11 cellular contexts compared by ENCODE assay signal in genomic region chr2:120910956-120911951, GRCh38.
DNase-seq lines count a peak whose midpoint lies in the region; ATAC-seq and TF ChIP-seq lines count a peak whose summit lies in the region.
"Had no signal": no experiment of that assay in that cellular context is flagged by ENCODE, and none has a peak within 500 bp of the region (broad histone marks: within the 10 kb centered on the region; RNA-seq: fewer than 3 reads in every experiment).

No MANE protein-coding gene starts in this region.

- H3K36me3 Mint-ChIP-seq in GM23338 (ENCODE audit: low read depth) (peaks cover 3% of the 10 kb centered on the region; the same call in 1 of the 3 replicates), glutamatergic neuron (ENCODE audit: unreplicated experiment) (no peaks in the 10 kb centered on the region)
- H3K36me3 Mint-ChIP-seq: activated naive CD8-positive, alpha-beta T cell had no signal

- H3K4me2 ChIP-seq in GM23338 (no peak overlapping the region), OCI-LY7 (ENCODE audit: low read length) (no peak overlapping the region)

- H3K27me3 Mint-ChIP-seq in GM23338 (ENCODE audit: insufficient read depth, low read depth, poor library complexity) (peaks cover 16% of the 10 kb centered on the region), glutamatergic neuron (ENCODE audit: unreplicated experiment) (peaks cover 6% of the 10 kb centered on the region)
- H3K27me3 Mint-ChIP-seq: activated naive CD8-positive, alpha-beta T cell had no signal

- H3K4me3 ChIP-seq in GM23338 (no peak overlapping the region), fibroblast of pulmonary artery (replicated peaks; ENCODE audit: low read depth, low read length) (no peak overlapping the region), skin epidermis (no peak overlapping the region), OCI-LY7 (ENCODE audit: low read depth, low read length, poor library complexity, severe bottlenecking) (no peak overlapping the region)

- H3K36me3 ChIP-seq in GM23338 (ENCODE audit: insufficient read depth) (no peaks in the 10 kb centered on the region), OCI-LY7 (ENCODE audit: insufficient read depth, low read length) (no peaks in the 10 kb centered on the region)

- H3K27me3 ChIP-seq in GM23338 (ENCODE audit: insufficient read depth), result no peaks in the 10 kb centered on the region

- H3K4me1 ChIP-seq in GM23338 (ENCODE audit: insufficient read depth), result peaks cover 10% of the 10 kb centered on the region; the same call in 1 of the 2 replicates
- H3K4me1 ChIP-seq in OCI-LY7 (ENCODE audit: insufficient read depth, low read length, poor library complexity, severe bottlenecking), result no peaks in the 10 kb centered on the region

- no peak overlapping the region for H3K27ac ChIP-seq in GM23338 (ENCODE audit: low read depth)
- H3K27ac ChIP-seq in RWPE1, result peak overlapping the region; percentile 83
- peak overlapping the region in 17 of 21 experiments; percentile 34 to 88 (median 66) for H3K27ac ChIP-seq in skin epidermis
- H3K27ac ChIP-seq in OCI-LY7 (ENCODE audit: low read depth, low read length, poor library complexity, severe bottlenecking), result no peak overlapping the region

- BruUV-seq in OCI-LY7 (replicated peaks; lab: Mats Ljungman, UMichigan), result no TSS peak

- TF ChIP-seq CTCF in GM23338 (conservative IDR thresholded peaks at IDR 0.05; ENCODE audit: low read depth in 2 of 2) (no peak), RWPE1 (conservative IDR thresholded peaks at IDR 0.05; ENCODE audit: low read depth) (no peak), fibroblast of pulmonary artery (IDR thresholded peaks at IDR 0.05; ENCODE audit: low read length, missing control alignments) (no peak), glutamatergic neuron (IDR thresholded peaks at IDR 0.05; ENCODE audit: partially characterized antibody, unreplicated experiment) (no peak), GM10248 (IDR thresholded peaks at IDR 0.05; ENCODE audit: control extremely low read depth, extremely low read depth, low read depth, missing control alignments) (no peak), OCI-LY7 (conservative IDR thresholded peaks at IDR 0.05; ENCODE audit: low read length) (no peak)

- H3K4me1 Mint-ChIP-seq in GM23338, result peaks cover 44% of the 10 kb centered on the region
- H3K4me1 Mint-ChIP-seq in glutamatergic neuron (ENCODE audit: low read depth, unreplicated experiment), result peaks cover 31% of the 10 kb centered on the region

- DNase-seq in GM23338 (ENCODE audit: low spot score) (no peak), RWPE1 (ENCODE audit: low spot score) (peak; percentile 31), fibroblast of pulmonary artery (ENCODE audit: low read depth) (peak; percentile 52), glutamatergic neuron (no peak), GM10248 (ENCODE audit: extremely low spot score) (no peak), NCI-H2029 treated with DMSO at 0.1 percent for 48 hours (lab: John Stamatoyannopoulos, UW) (no peak), OCI-LY7 (ENCODE audit: low spot score) (no peak)
- DNase-seq: DMS153, NCI-H146 had no signal

- H3K27ac Mint-ChIP-seq in GM23338 (peak overlapping the region; percentile 85; the same call in 1 of the 2 replicates), glutamatergic neuron (ENCODE audit: unreplicated experiment) (no peak overlapping the region)
- H3K27ac Mint-ChIP-seq: activated naive CD8-positive, alpha-beta T cell had no signal

- peak; percentile 68 for ATAC-seq in GM23338

- intact Hi-C loops in OCI-LY7 (cut with micrococcal nuclease; ENCODE audit: unreplicated experiment), result no loop called here

- H3K79me2 ChIP-seq in GM23338 (replicated peaks; ENCODE audit: insufficient read depth), result peaks cover 39% of the 10 kb centered on the region
- no peaks in the 10 kb centered on the region for H3K79me2 ChIP-seq in OCI-LY7 (ENCODE audit: insufficient read depth, low read depth, low read length)

- POLR2A ChIA-PET in RWPE1 (lab: Yijun Ruan, JAX; ENCODE audit: low non-redundant PET) (no interaction called here), GM10248 (lab: Yijun Ruan, JAX) (no interaction called here), OCI-LY7 (lab: Charles Lee) (interaction anchor here (0.6 kb wide), 2 partner anchors 16 to 79 kb away, joined by 3 read pairs; no protein-coding TSS in a partner anchor)

- H3K9me3 Mint-ChIP-seq in GM23338, result no peaks in the 10 kb centered on the region; the same call in 2 of the 3 replicates
- H3K9me3 Mint-ChIP-seq in glutamatergic neuron (ENCODE audit: unreplicated experiment), result peaks cover 4% of the 10 kb centered on the region

- no peaks in the 10 kb centered on the region for H3F3A ChIP-seq in GM23338 (replicated peaks; ENCODE audit: low read depth)

- H4K20me1 ChIP-seq in GM23338 (replicated peaks; ENCODE audit: insufficient read depth), result peaks cover 23% of the 10 kb centered on the region
- H4K20me1 ChIP-seq in OCI-LY7 (ENCODE audit: insufficient read depth, low read length), result no peaks in the 10 kb centered on the region

- no peaks in the 10 kb centered on the region for H3K9me3 ChIP-seq in OCI-LY7 (ENCODE audit: low read length)

- H2AFZ ChIP-seq in GM23338 (no peak overlapping the region), OCI-LY7 (ENCODE audit: low read length) (no peak overlapping the region)

- H3K9me2 ChIP-seq in GM23338 (ENCODE audit: insufficient read depth) (no peaks in the 10 kb centered on the region), OCI-LY7 (ENCODE audit: insufficient read depth, low read length) (no peaks in the 10 kb centered on the region)

- H3K4me3 Mint-ChIP-seq in GM23338 (no peak overlapping the region), glutamatergic neuron (ENCODE audit: unreplicated experiment) (no peak overlapping the region)
- H3K4me3 Mint-ChIP-seq: activated naive CD8-positive, alpha-beta T cell had no signal

- CTCF ChIA-PET in RWPE1 (lab: Yijun Ruan, JAX) (interaction anchor here (0.6 kb wide), 1 partner anchor 144 kb away, joined by 3 read pairs; no protein-coding TSS in a partner anchor), GM10248 (lab: Yijun Ruan, JAX) (interaction anchor here (1.2 kb wide), 1 partner anchor 11 kb away, joined by 4 read pairs; no protein-coding TSS in a partner anchor), OCI-LY7 (lab: Charles Lee; ENCODE audit: unreplicated experiment) (no interaction called here)

TF ChIP-seq in GM23338, 12 proteins besides CTCF, POLR2A, EP300 and RAD21:
- TF ChIP-seq ZNF462 (CRISPR knock-in tag; IDR thresholded peaks at IDR 0.05), result no peak
TF ChIP-seq in GM23338: peak in this region for 0.

Comparison
In these comparisons a context has a peak if more than half of its experiments do, and no peak if none do; other contexts are left out.
1. DNase-seq: peak in RWPE1 (single experiment) and fibroblast of pulmonary artery (single experiment); none in GM23338 (single experiment), glutamatergic neuron (single experiment), GM10248 (single experiment), NCI-H2029 treated with DMSO at 0.1 percent for 48 hours (single experiment) and OCI-LY7 (single experiment).
2. H3K27ac ChIP-seq: peak in RWPE1 (single experiment) and skin epidermis (17 of 21); none in GM23338 (single experiment) and OCI-LY7 (single experiment).